In the genomic region with DNA sequence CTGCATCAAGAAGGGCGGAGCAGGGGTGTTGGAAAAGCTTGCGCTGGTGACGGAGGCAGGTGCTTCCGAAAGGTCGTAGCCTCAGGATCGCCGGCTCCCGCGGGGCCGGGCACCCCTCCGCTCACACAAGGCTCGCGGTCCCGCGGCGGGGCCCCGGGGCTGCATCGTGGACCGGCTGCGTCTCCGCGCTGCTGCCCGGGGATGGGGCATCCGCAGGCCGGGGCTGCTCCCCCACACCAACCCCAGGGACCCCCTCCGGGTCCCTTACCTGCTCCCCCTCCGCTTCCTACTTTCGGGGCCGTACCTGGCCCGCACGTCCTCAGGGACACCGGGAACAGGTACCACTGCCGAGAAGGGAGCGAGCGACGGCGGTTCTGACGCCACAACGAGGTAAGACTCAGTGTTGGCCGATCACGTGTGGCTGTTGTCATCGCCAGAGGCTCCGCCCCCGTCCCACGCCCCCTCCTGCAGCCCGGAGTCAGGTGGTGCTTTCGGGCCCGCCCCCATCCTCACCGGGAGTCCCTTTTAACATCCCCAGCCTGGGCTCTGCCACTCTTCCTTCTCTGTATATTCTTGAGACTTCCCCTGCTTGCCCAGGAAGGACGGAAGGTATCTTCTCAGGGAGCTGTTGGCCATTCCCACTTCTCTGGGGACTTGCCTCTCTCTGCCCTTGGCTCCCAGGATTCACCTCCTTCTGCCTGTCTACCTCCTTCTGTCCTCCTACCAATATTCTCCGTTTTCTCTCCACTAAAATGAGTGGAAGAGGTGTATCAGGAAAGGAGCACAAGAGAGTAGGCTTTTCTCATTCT, we compare ENCODE assay signal across 8 cellular contexts. TPM values are rescaled to one million over a fixed set of nuclear protein-coding genes. Genes with fewer than 3 reads are reported as not detected.
DNase-seq lines count a peak whose midpoint lies in the region; ATAC-seq lines count a peak whose summit lies in the region.

A gene (minus strand): TSS at position 399 of the 809 bp plus-strand sequence. CDS start 1,014 bp downstream, outside the sequence.

- ATAC-seq in GM21367 (IDR thresholded peaks at IDR 0.05; ENCODE audit: unreplicated experiment) (peak; percentile 98), right cardiac atrium (peak; percentile 90 to 95)

- H3K4me3 ChIP-seq in HUES64 (ENCODE audit: low read length), result peak within 1 kb of the TSS; percentile 85
- peak within 1 kb of the TSS; percentile 73 for H3K4me3 ChIP-seq in SK-N-MC
- peak within 1 kb of the TSS; percentile 37 for H3K4me3 ChIP-seq in right cardiac atrium (ENCODE audit: low read length)

- H3K36me3 ChIP-seq in HUES64 (ENCODE audit: insufficient read depth, low read length) (no peaks in the 10 kb centered on the region), SK-N-MC (ENCODE audit: insufficient read depth, low read length) (no peaks in the 10 kb centered on the region)

- intact Hi-C loops in right cardiac atrium (cut with DNase I), result no loop called here

- H3K27me3 ChIP-seq in HUES64 (ENCODE audit: insufficient read depth, low read length) (no peaks in the 10 kb centered on the region), right cardiac atrium (ENCODE audit: control insufficient read depth, insufficient read depth) (no peaks in the 10 kb centered on the region)

- H3K9ac ChIP-seq in HUES64 (ENCODE audit: low read depth, low read length) (peak within 1 kb of the TSS; percentile 76), SK-N-MC (ENCODE audit: insufficient read length) (no peak within 1 kb of the TSS)

- WGBS in HUES64, result under 1% methylated on average over 50 of the region's 51 CpGs
- WGBS in right cardiac atrium, result 3% methylated on average over 50 of the region's 51 CpGs

- DNase-seq in COLO829 (ENCODE audit: low spot score), result peak; percentile 13
- no peak for DNase-seq in SK-N-MC (ENCODE audit: low read depth, low spot score)
- DNase-seq in activated naive CD8-positive, alpha-beta T cell treated with anti-CD3 and anti-CD28 coated beads, Interleukin-2, amount 50 U/mL, for 16 hours (ENCODE audit: low read depth, low spot score), result peak; percentile 71
- peak; percentile 44 to 86 (median 75) for DNase-seq in right cardiac atrium
- DNase-seq in putamen (ENCODE audit: low spot score), result peak; percentile 78
- DNase-seq in ureter (ENCODE audit: low spot score), result peak; percentile 81

- H3K4me1 ChIP-seq in HUES64 (ENCODE audit: insufficient read depth, low read length) (no peaks in the 10 kb centered on the region), right cardiac atrium (ENCODE audit: control insufficient read depth, insufficient read depth, low read length) (no peaks in the 10 kb centered on the region)

- peak within 1 kb of the TSS; percentile 78; the same call in 1 of the 2 replicates for H3K27ac ChIP-seq in HUES64 (ENCODE audit: low read depth, low read length)
- no peak within 1 kb of the TSS for H3K27ac ChIP-seq in SK-N-MC
- no peak within 1 kb of the TSS for H3K27ac ChIP-seq in right cardiac atrium (ENCODE audit: low read length)

- H3K9me3 ChIP-seq in HUES64 (ENCODE audit: insufficient read depth, low read depth, low read length) (no peaks in the 10 kb centered on the region), SK-N-MC (ENCODE audit: low read depth, low read length) (no peaks in the 10 kb centered on the region), right cardiac atrium (ENCODE audit: control insufficient read depth, low read length) (no peaks in the 10 kb centered on the region)

RNA-seq across cellular contexts. Expression of the gene that starts here (rescaled TPM):
- polyA plus RNA-seq in HUES64 (2013, experiment 1 of 2), result 39.9 TPM
- 37.5 TPM for polyA plus RNA-seq in HUES64 (2013, experiment 2 of 2)
- 10 to 100 TPM; 16.8 to 27.0 (median 23.4) TPM for total RNA-seq in right cardiac atrium
- polyA plus RNA-seq in right cardiac atrium, result 26.1 TPM
- total RNA-seq in ureter, result 16.5 TPM
